8 cellular contexts compared by ENCODE assay signal in genomic region chr12:50764861-50765324, GRCh38. TPM values are rescaled to one million over a fixed set of nuclear protein-coding genes. Genes with fewer than 3 reads are reported as not detected.
DNase-seq lines count a peak whose midpoint lies in the region; ATAC-seq and TF ChIP-seq lines count a peak whose summit lies in the region.

No MANE protein-coding gene starts in this region.

- H3K4me3 ChIP-seq in AG09309 (ENCODE audit: control insufficient read depth, low read depth, low read length) (peak overlapping the region; percentile 98), SK-N-MC (peak overlapping the region; percentile 88), liver (ENCODE audit: low read depth in 1 of 3, low read length in 3 of 3) (peak overlapping the region; percentile 73 to 91 (median 83))

- peaks cover 3% of the 10 kb centered on the region; the same call in 1 of the 2 replicates for H3K36me3 ChIP-seq in SK-N-MC (ENCODE audit: insufficient read depth, low read length)
- H3K36me3 ChIP-seq in liver (ENCODE audit: control insufficient read depth in 4 of 4, insufficient read depth in 3 of 4, low read depth in 1 of 4, low read length in 3 of 4) = no peaks in the 10 kb centered on the region

- no peak for TF ChIP-seq CTCF in AG09309 (IDR thresholded peaks at IDR 0.05; ENCODE audit: control insufficient read depth, insufficient read depth, low read depth, low read length, missing control alignments)
- TF ChIP-seq CTCF in GM13977 (IDR thresholded peaks at IDR 0.05; ENCODE audit: extremely low read depth, insufficient read depth, missing control alignments) = peak; percentile 18
- TF ChIP-seq CTCF in liver (IDR thresholded peaks at IDR 0.05; ENCODE audit: low read depth, low read length, missing input control) = no peak

- H3K9ac ChIP-seq in SK-N-MC (ENCODE audit: insufficient read length) (peak overlapping the region; percentile 98), liver (ENCODE audit: low read depth in 1 of 2, low read length in 2 of 2) (peak overlapping the region; percentile 33 to 80)

- H3K4me1 ChIP-seq in liver (ENCODE audit: control insufficient read depth in 4 of 4, insufficient read depth in 4 of 4, low read length in 3 of 4) = peaks cover 0 to 33% (median 22%) of the 10 kb centered on the region in 4 donors

- H3K27ac ChIP-seq in SK-N-MC (0 out of 2 replicates have a peak overlapping the region, but pooled peaks have one; percentile 96), liver (ENCODE audit: low read depth in 1 of 2, low read length in 2 of 2) (peak overlapping the region; percentile 94 to 100)

- in situ Hi-C loops in GM13977 (cut with MboI; ENCODE audit: low pct_unique_long_range_greater_than_20kb, low sequenced_read_pairs, unreplicated experiment) = no loop called here

- TF ChIP-seq RAD21 in liver (IDR thresholded peaks at IDR 0.05) = no peak

- DNase-seq in AG09309 (ENCODE audit: low read depth) (no peak), GM13977 (ENCODE audit: low spot score) (peak; percentile 53), SK-N-MC (ENCODE audit: low read depth, low spot score) (no peak), cerebellar cortex (ENCODE audit: low spot score) (peak; percentile 72), ecto neural progenitor cell (ENCODE audit: low spot score) (no peak)
- DNase-seq in stimulated activated CD8-positive, alpha-beta memory T cell treated with anti-CD3 and anti-CD28 coated beads, Interleukin-4, amount 100 ng/mL, for 48 hours = peak; percentile 61

- peak; percentile 11 for ATAC-seq in HG03457 (IDR thresholded peaks at IDR 0.05; ENCODE audit: unreplicated experiment)

- H3K9me3 ChIP-seq in SK-N-MC (ENCODE audit: low read depth, low read length) = no peaks in the 10 kb centered on the region
- no peaks in the 10 kb centered on the region for H3K9me3 ChIP-seq in liver (ENCODE audit: control insufficient read depth in 4 of 4, low read length in 3 of 4)

- no peaks in the 10 kb centered on the region for H3K27me3 ChIP-seq in liver (ENCODE audit: control insufficient read depth in 4 of 4, insufficient read depth in 4 of 4, low read length in 3 of 4)

- under 1% methylated on average over 17 of the region's 17 CpGs for WGBS in liver

TF ChIP-seq in liver, 16 proteins besides CTCF, POLR2A, EP300 and RAD21:
- no peak for TF ChIP-seq ZBTB33 (IDR thresholded peaks at IDR 0.05)
- TF ChIP-seq REST (IDR thresholded peaks at IDR 0.05) = no peak
- no peak for TF ChIP-seq HNF4G (IDR thresholded peaks at IDR 0.05)
- TF ChIP-seq NR2F2 (IDR thresholded peaks at IDR 0.05) = no peak
- no peak for TF ChIP-seq YY1 (IDR thresholded peaks at IDR 0.05)
- no peak for TF ChIP-seq EGR1 (IDR thresholded peaks at IDR 0.05; ENCODE audit: low read depth in 2 of 2)
- TF ChIP-seq HNF4A (conservative IDR thresholded peaks at IDR 0.05) = no peak
- no peak for TF ChIP-seq ATF3 (IDR thresholded peaks at IDR 0.05)
- TF ChIP-seq FOXA2 (IDR thresholded peaks at IDR 0.05) = no peak
- TF ChIP-seq TAF1 (conservative IDR thresholded peaks at IDR 0.05) = no peak
- TF ChIP-seq GABPA (IDR thresholded peaks at IDR 0.05 in 1 of 2, conservative IDR thresholded peaks at IDR 0.05 in 1 of 2) = no peak
- TF ChIP-seq MAX (IDR thresholded peaks at IDR 0.05) = no peak
- TF ChIP-seq JUND (IDR thresholded peaks at IDR 0.05) = no peak
- TF ChIP-seq SP1 (IDR thresholded peaks at IDR 0.05) = no peak
- TF ChIP-seq RXRA (IDR thresholded peaks at IDR 0.05) = no peak
- no peak for TF ChIP-seq FOXA1 (IDR thresholded peaks at IDR 0.05)

RNA-seq across cellular contexts. Expression of gene ATF1, which starts 1.0 kb away (rescaled TPM):
- total RNA-seq in liver = 10 to 100 TPM in 1 of 2 donors, 1 to 10 TPM in 1; 9.5 to 17.0 TPM
- 1 to 10 TPM; 6.3 to 7.0 TPM for polyA plus RNA-seq in liver

Comparison
In these comparisons a context has a peak if more than half of its experiments do, and no peak if none do; other contexts are left out.
1. DNase-seq: peak in GM13977 (single experiment), cerebellar cortex (single experiment) and stimulated activated CD8-positive, alpha-beta memory T cell treated with anti-CD3 and anti-CD28 coated beads, Interleukin-4, amount 100 ng/mL, for 48 hours (single experiment); none in AG09309 (single experiment), SK-N-MC (single experiment) and ecto neural progenitor cell (single experiment).
2. Peak in every context shown above with its lines, with median percentiles within 50 percentile points of each other: H3K4me3 ChIP-seq.